ENCODE assay signal across 14 cellular contexts in the genomic region with DNA sequence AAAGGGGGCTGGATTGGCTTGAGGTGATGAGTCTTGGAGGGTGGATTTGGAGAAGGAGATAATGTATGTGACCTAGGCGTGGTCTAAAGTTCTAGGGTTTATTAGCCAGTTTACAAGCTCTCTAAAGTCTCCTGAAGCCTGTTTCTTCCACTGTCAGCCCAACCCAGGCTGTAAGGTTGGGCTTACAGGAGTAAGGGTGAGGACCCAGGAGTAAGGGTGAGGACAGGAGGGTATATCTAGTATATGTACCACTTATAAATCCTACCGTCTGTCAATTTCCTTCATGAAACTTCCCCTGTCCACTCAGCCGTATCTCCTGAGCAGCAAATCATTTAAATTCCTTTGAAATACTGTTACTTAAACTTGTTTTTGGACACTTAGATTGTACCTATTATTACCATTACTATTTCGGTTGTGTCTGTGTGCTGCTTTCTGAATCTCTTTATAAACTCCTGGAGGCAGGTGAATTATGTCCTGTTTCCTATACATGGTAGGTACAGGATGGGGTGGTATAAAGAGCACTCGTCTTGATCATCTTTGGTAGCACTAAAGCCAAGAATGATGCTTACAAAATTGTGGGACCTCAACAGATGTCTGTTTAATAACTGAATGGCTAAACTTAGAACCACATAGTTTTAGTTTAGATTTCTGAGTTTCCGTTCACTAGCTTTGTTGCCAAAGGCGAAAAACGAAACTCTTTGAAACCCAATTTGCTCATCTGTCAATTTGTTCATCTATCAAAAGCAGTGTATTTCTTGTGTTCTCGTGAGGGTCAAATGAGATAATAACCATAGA.
DNase-seq lines count a peak whose midpoint lies in the region; ATAC-seq and TF ChIP-seq lines count a peak whose summit lies in the region.
"Had no signal": no experiment of that assay in that cellular context is flagged by ENCODE, and none has a peak within 500 bp of the region (broad histone marks: within the 10 kb centered on the region; RNA-seq: fewer than 3 reads in every experiment).

No MANE protein-coding gene starts in this region.

- peak; percentile 76 for ATAC-seq in GM19351 (IDR thresholded peaks at IDR 0.05; ENCODE audit: unreplicated experiment)
- ATAC-seq in HG02571 (IDR thresholded peaks at IDR 0.05; ENCODE audit: unreplicated experiment) = peak; percentile 51
- ATAC-seq in HG03280 (IDR thresholded peaks at IDR 0.05; ENCODE audit: unreplicated experiment) = peak; percentile 61
- ATAC-seq: A549, K562, upper lobe of right lung had no signal

- DNase-seq in GM06990 (ENCODE audit: extremely low read depth, insufficient read length) = peak; percentile 54
- DNase-seq in NCI-H226 = no peak
- DNase-seq in nephron progenitor cell = no peak
- DNase-seq in DMS 273 (lab: John Stamatoyannopoulos, UW; ENCODE audit: unreplicated experiment) = no peak
- no peak for DNase-seq in NCI-H2196 treated with DMSO at 0.1 percent for 48 hours (lab: John Stamatoyannopoulos, UW; ENCODE audit: unreplicated experiment)
- DNase-seq: activated CD4-positive, CD25-positive, alpha-beta regulatory T cell; DMS 273 treated with DMSO at 0.1 percent for 48 hours; stimulated activated CD4-positive, alpha-beta T cell treated with anti-CD3 and anti-CD28 coated beads, Interleukin-15, amount 100 ng/mL, for 24 hours; upper lobe of right lung had no signal

- no peaks in the 10 kb centered on the region for H3K36me3 ChIP-seq in GM06990 (ENCODE audit: control insufficient read depth, insufficient read depth, low read length)
- H3K36me3 ChIP-seq: upper lobe of right lung had no signal

- H3K27me3 ChIP-seq in GM06990 (replicated peaks; ENCODE audit: control insufficient read depth, insufficient read depth, low read length) = no peaks in the 10 kb centered on the region
- H3K27me3 ChIP-seq: upper lobe of right lung had no signal

- H3K36me3 Mint-ChIP-seq in nephron progenitor cell (ENCODE audit: low read depth) = no peaks in the 10 kb centered on the region

- TF ChIP-seq CTCF in GM06990 (IDR thresholded peaks at IDR 0.05; ENCODE audit: insufficient read depth, low read length, poor library complexity, severe bottlenecking) = no peak
- TF ChIP-seq CTCF in nephron progenitor cell (IDR thresholded peaks at IDR 0.05) = no peak

- H3K9me3 Mint-ChIP-seq in nephron progenitor cell = peaks cover 42% of the 10 kb centered on the region

- H3K4me1 Mint-ChIP-seq in nephron progenitor cell = no peaks in the 10 kb centered on the region

- H3K4me3 Mint-ChIP-seq in nephron progenitor cell = no peak overlapping the region

- no peak overlapping the region for H3K27ac Mint-ChIP-seq in nephron progenitor cell

- peaks cover 9% of the 10 kb centered on the region for H3K27me3 Mint-ChIP-seq in nephron progenitor cell (ENCODE audit: low read depth, poor library complexity)

- H3K4me3 ChIP-seq in GM06990 (replicated peaks; ENCODE audit: low read depth, low read length) = no peak overlapping the region
- H3K4me3 ChIP-seq: A549, K562, upper lobe of right lung had no signal
